ENCODE assay signal across 16 cellular contexts in genomic region chr1:95561244-95561840, GRCh38.
"Had no signal": no experiment of that assay in that cellular context is flagged by ENCODE, and none has a peak within 500 bp of the region (broad histone marks: within the 10 kb centered on the region; RNA-seq: fewer than 3 reads in every experiment).

No MANE protein-coding gene starts in this region.

- H3K36me3 Mint-ChIP-seq: naive thymus-derived CD4-positive, alpha-beta T cell had no signal

- H3K27ac Mint-ChIP-seq: naive thymus-derived CD4-positive, alpha-beta T cell; nephron progenitor cell; progenitor cell of endocrine pancreas had no signal

- H3K4me1 ChIP-seq: gastrocnemius medialis, heart right ventricle, stomach, transverse colon had no signal

- DNase-seq: effector memory CD4-positive, alpha-beta T cell; gastrocnemius medialis; heart right ventricle; hypothalamus; kidney glomerular epithelial cell; naive thymus-derived CD4-positive, alpha-beta T cell; nephron progenitor cell; right cardiac atrium; small intestine; stimulated activated CD4-positive, alpha-beta T cell treated with anti-CD3 and anti-CD28 coated beads, Interleukin-12 subunit alpha, Interleukin-12 subunit beta, amount 100 ng/mL, for 4 hours; stimulated activated naive CD4-positive, alpha-beta T cell; stomach; substantia nigra; transverse colon had no signal

- H3K9me3 ChIP-seq: gastrocnemius medialis, thoracic aorta had no signal

- H3K27me3 ChIP-seq: gastrocnemius medialis, heart right ventricle, stomach, transverse colon had no signal

- H3K36me3 ChIP-seq: gastrocnemius medialis, heart right ventricle, stomach, thoracic aorta, transverse colon had no signal

- H3K27me3 Mint-ChIP-seq: naive thymus-derived CD4-positive, alpha-beta T cell; progenitor cell of endocrine pancreas had no signal

- H3K4me1 Mint-ChIP-seq: naive thymus-derived CD4-positive, alpha-beta T cell; nephron progenitor cell had no signal

- H3K27ac ChIP-seq: gastrocnemius medialis, heart right ventricle, stomach, thoracic aorta, transverse colon had no signal

- H3K4me3 Mint-ChIP-seq: naive thymus-derived CD4-positive, alpha-beta T cell; nephron progenitor cell had no signal

- H3K4me3 ChIP-seq: gastrocnemius medialis, heart right ventricle, stomach, thoracic aorta, transverse colon had no signal
